14 cellular contexts compared by ENCODE assay signal in the genomic region with DNA sequence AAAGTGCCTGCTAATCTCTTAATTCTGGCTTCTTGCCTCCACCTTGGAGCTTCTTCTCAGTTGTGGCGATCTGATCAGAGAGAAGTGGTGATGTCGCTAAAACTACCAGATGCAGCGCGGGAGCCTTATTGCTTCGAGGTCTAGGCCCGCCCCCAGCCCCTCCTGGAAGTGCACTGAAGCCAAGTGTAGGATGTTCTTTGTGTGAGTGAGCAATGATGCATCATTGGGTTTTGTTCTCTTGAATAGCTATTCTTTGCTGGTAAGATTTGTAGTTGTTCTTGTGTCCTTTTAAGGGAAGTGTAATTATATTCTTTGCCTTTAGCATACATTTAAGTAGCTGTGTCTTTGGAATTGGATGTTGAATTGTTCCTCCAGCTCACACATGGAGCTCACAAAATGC. TPM values are rescaled to one million over a fixed set of nuclear protein-coding genes. Genes with fewer than 3 reads are reported as not detected.
DNase-seq lines count a peak whose midpoint lies in the region; ATAC-seq and TF ChIP-seq lines count a peak whose summit lies in the region.
"Had no signal": no experiment of that assay in that cellular context is flagged by ENCODE, and none has a peak within 500 bp of the region (broad histone marks: within the 10 kb centered on the region; RNA-seq: fewer than 3 reads in every experiment).

No MANE protein-coding gene starts in this region.

- H3K4me2 ChIP-seq in DND-41 (ENCODE audit: insufficient read depth, low read length), result no peak overlapping the region

- no peak overlapping the region for H2AFZ ChIP-seq in DND-41 (ENCODE audit: low read depth, low read length)

- no peak overlapping the region for H3K27ac ChIP-seq in DND-41 (ENCODE audit: low read length)

- DNase-seq in DND-41, result peak; percentile 18
- DNase-seq in LHCN-M2 (ENCODE audit: low read depth), result peak; percentile 61
- peak; percentile 85 for DNase-seq in astrocyte of the spinal cord (ENCODE audit: low read depth, low spot score)
- DNase-seq in kidney tubule cell (ENCODE audit: low spot score), result peak; percentile 14
- DNase-seq in NCI-H2107 treated with DMSO at 0.1 percent for 48 hours (lab: John Stamatoyannopoulos, UW; ENCODE audit: unreplicated experiment), result no peak
- DNase-seq: C1 segment of cervical spinal cord; endodermal cell; NCI-H1092 treated with DMSO at 0.1 percent for 48 hours; NCI-H446; stimulated activated CD4-positive, alpha-beta T cell treated with anti-CD3 and anti-CD28 coated beads, Interleukin-4, amount 100 ng/mL, for 24 hours had no signal

- H3K4me3 ChIP-seq in DND-41 (ENCODE audit: low read depth in 1 of 2, low read length in 2 of 2), result no peak overlapping the region
- no peak overlapping the region for H3K4me3 ChIP-seq in astrocyte of the spinal cord (ENCODE audit: low read depth, low read length)

- peaks cover 89% of the 10 kb centered on the region for H3K36me3 ChIP-seq in DND-41 (ENCODE audit: insufficient read depth, low read length)

- no peak overlapping the region for H3K9ac ChIP-seq in DND-41 (ENCODE audit: low read depth, low read length)

- H3K9me3 ChIP-seq in DND-41 (ENCODE audit: insufficient read depth, low read length, severe bottlenecking), result no peaks in the 10 kb centered on the region

- in situ Hi-C loops in astrocyte of the spinal cord (cut with HindIII; ENCODE audit: low sequenced_read_pairs), result no loop called here

- H3K79me2 ChIP-seq in DND-41 (ENCODE audit: insufficient read depth, low read length), result no peaks in the 10 kb centered on the region

- 0 out of 2 replicates have a peak, but pooled peaks cover 2% of the 10 kb centered on the region for H4K20me1 ChIP-seq in DND-41 (ENCODE audit: insufficient read depth, low read length)

- no peaks in the 10 kb centered on the region for H3K4me1 ChIP-seq in DND-41 (ENCODE audit: insufficient read depth, low read length)

- no peaks in the 10 kb centered on the region for H3K27me3 ChIP-seq in DND-41 (ENCODE audit: insufficient read depth, low read length, poor library complexity)

- TF ChIP-seq CTCF in DND-41 (IDR thresholded peaks at IDR 0.05; ENCODE audit: borderline replicate concordance, extremely low read depth, low read length, poor library complexity, severe bottlenecking) (no peak), astrocyte of the spinal cord (IDR thresholded peaks at IDR 0.05; ENCODE audit: low read depth, low read length) (no peak)

- ATAC-seq in DND-41 (ENCODE audit: insufficient read depth, low read depth), result peak; percentile 48; the same call in 2 of the 3 replicates
- ATAC-seq in HG02759 (IDR thresholded peaks at IDR 0.05; ENCODE audit: unreplicated experiment), result no peak
- ATAC-seq in HG02884 (IDR thresholded peaks at IDR 0.05; ENCODE audit: unreplicated experiment), result no peak
- ATAC-seq in GM21360 (IDR thresholded peaks at IDR 0.05; ENCODE audit: unreplicated experiment), result no peak
- ATAC-seq: stimulated activated memory B cell treated with anti-CD40 and anti-IgM and Interleukin-4, amounts not matched to agents 10 μg/mL and 1 μg/mL and 100 μg/mL, for 72 hours had no signal

RNA-seq across cellular contexts. Expression of gene MTHFD1, which starts 35.8 kb away (rescaled TPM):
- 68.9 and 82.1 TPM in 2 replicates for total RNA-seq in LHCN-M2 (2014; rRNA removed)
- 88.3 TPM for polyA plus RNA-seq in LHCN-M2 (2012)

RNA-seq across cellular contexts. Expression of gene AKAP5, which starts 41.3 kb away (rescaled TPM):
- total RNA-seq in LHCN-M2 (2014; rRNA removed), result 0.13 and 0.40 TPM in 2 replicates
- 0.36 TPM for polyA plus RNA-seq in LHCN-M2 (2012)
